Comparison of ENCODE assay signal across 18 cellular contexts in the genomic region with DNA sequence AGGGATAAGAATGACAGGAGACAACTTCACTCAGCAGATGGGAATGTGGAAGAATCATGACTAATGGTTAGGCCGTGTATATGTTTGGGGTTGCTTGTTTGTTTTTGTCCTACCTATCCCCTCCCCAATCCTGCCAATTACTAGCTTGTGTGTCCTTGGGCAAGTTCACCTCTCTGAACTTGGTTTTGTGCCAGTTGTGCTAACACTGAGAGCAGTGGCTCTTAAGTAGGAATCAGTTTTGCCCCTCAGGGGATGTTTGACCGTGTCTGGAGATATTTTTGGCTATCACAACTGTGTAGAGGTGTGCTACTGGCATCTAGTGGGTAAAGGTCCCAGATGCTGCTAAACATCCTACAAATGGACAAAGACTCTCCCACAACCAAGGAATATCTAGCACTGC.
DNase-seq lines count a peak whose midpoint lies in the region; TF ChIP-seq lines count a peak whose summit lies in the region.
"Had no signal": no experiment of that assay in that cellular context is flagged by ENCODE, and none has a peak within 500 bp of the region (broad histone marks: within the 10 kb centered on the region; RNA-seq: fewer than 3 reads in every experiment).

No MANE protein-coding gene starts in this region.

- TF ChIP-seq CTCF in GM06990 (IDR thresholded peaks at IDR 0.05; ENCODE audit: insufficient read depth, low read length, poor library complexity, severe bottlenecking) (peak; percentile 7), liver (IDR thresholded peaks at IDR 0.05; ENCODE audit: low read depth, low read length, missing input control) (peak; percentile 36), hepatocyte (IDR thresholded peaks at IDR 0.05; ENCODE audit: poor library complexity) (no peak), prostate gland (IDR thresholded peaks at IDR 0.05) (no peak)

- TF ChIP-seq RAD21 in liver (IDR thresholded peaks at IDR 0.05) = peak; percentile 74 to 81

- H3K4me2 ChIP-seq in hepatocyte = no peak overlapping the region

- H3K36me3 ChIP-seq in GM06990 (ENCODE audit: control insufficient read depth, insufficient read depth, low read length) = no peaks in the 10 kb centered on the region
- H3K36me3 ChIP-seq in liver (ENCODE audit: control insufficient read depth in 4 of 4, insufficient read depth in 3 of 4, low read depth in 1 of 4, low read length in 3 of 4) = no peaks in the 10 kb centered on the region
- H3K36me3 ChIP-seq in hepatocyte (replicated peaks; ENCODE audit: insufficient read depth, low read depth) = no peaks in the 10 kb centered on the region
- no peaks in the 10 kb centered on the region for H3K36me3 ChIP-seq in prostate gland
- H3K36me3 ChIP-seq: ovary, thyroid gland had no signal

- DNase-seq in GM06990 (ENCODE audit: extremely low read depth, insufficient read length) (no peak), HT-29 (ENCODE audit: low spot score) (peak; percentile 18), T47D (ENCODE audit: low read depth in 1 of 2, low spot score in 1 of 2) (peak; percentile 2 to 71), hepatocyte (ENCODE audit: low spot score) (no peak), prostate gland (ENCODE audit: low spot score) (no peak), germinal center (ENCODE audit: low spot score) (no peak)
- DNase-seq: activated CD8-positive, alpha-beta memory T cell treated with anti-CD3 and anti-CD28 coated beads for 24 hours; effector memory CD4-positive, alpha-beta T cell; kidney; naive thymus-derived CD8-positive, alpha-beta T cell; NCI-H1694 treated with DMSO at 0.1 percent for 48 hours; NCI-H524; ovary; stimulated activated CD4-positive, alpha-beta T cell treated with anti-CD3 and anti-CD28 coated beads, Interleukin-1b, Interleukin-23, amount 100 ng/mL, for 48 hours; stimulated activated naive CD4-positive, alpha-beta T cell treated with Interleukin-2 at 50 U/mL for 16 hours had no signal

- H3K9me3 ChIP-seq in liver (ENCODE audit: control insufficient read depth in 4 of 4, low read length in 3 of 4) = no peaks in the 10 kb centered on the region
- H3K9me3 ChIP-seq in hepatocyte (ENCODE audit: low read depth) = no peaks in the 10 kb centered on the region
- no peaks in the 10 kb centered on the region for H3K9me3 ChIP-seq in prostate gland
- H3K9me3 ChIP-seq: ovary, thyroid gland had no signal

- no peak overlapping the region for H3K27ac ChIP-seq in liver (ENCODE audit: low read depth in 1 of 2, low read length in 2 of 2)
- no peak overlapping the region for H3K27ac ChIP-seq in hepatocyte
- H3K27ac ChIP-seq in prostate gland = no peak overlapping the region
- H3K27ac ChIP-seq: ovary, SK-N-MC, thyroid gland had no signal

- no peak overlapping the region for H3K9ac ChIP-seq in liver (ENCODE audit: low read depth in 1 of 2, low read length in 2 of 2)

- H3K9me2 ChIP-seq in hepatocyte (replicated peaks; ENCODE audit: insufficient read depth) = no peaks in the 10 kb centered on the region

- no peaks in the 10 kb centered on the region for H4K20me1 ChIP-seq in hepatocyte (ENCODE audit: insufficient read depth, poor library complexity, severe bottlenecking)

- no peak for TF ChIP-seq POLR2A in prostate gland (IDR thresholded peaks at IDR 0.05)

- intact Hi-C loops in prostate gland (cut with DNase I) = no loop called here

- H3K27me3 ChIP-seq in GM06990 (replicated peaks; ENCODE audit: control insufficient read depth, insufficient read depth, low read length) (no peaks in the 10 kb centered on the region), liver (ENCODE audit: control insufficient read depth in 4 of 4, insufficient read depth in 4 of 4, low read length in 3 of 4) (no peaks in the 10 kb centered on the region), hepatocyte (no peaks in the 10 kb centered on the region), prostate gland (replicated peaks; ENCODE audit: insufficient read depth) (no peaks in the 10 kb centered on the region)
- H3K27me3 ChIP-seq: ovary, thyroid gland had no signal

- H3K4me1 ChIP-seq in liver (ENCODE audit: control insufficient read depth in 4 of 4, insufficient read depth in 4 of 4, low read length in 3 of 4) = no peaks in the 10 kb centered on the region
- H3K4me1 ChIP-seq in hepatocyte (ENCODE audit: insufficient read depth) = no peaks in the 10 kb centered on the region
- H3K4me1 ChIP-seq in prostate gland (replicated peaks) = no peaks in the 10 kb centered on the region
- H3K4me1 ChIP-seq: thyroid gland had no signal

- no peak overlapping the region for H2AFZ ChIP-seq in hepatocyte

- H3K4me3 ChIP-seq in GM06990 (replicated peaks; ENCODE audit: low read depth, low read length) = no peak overlapping the region
- H3K4me3 ChIP-seq in liver (ENCODE audit: low read depth in 1 of 3, low read length in 3 of 3) = no peak overlapping the region
- H3K4me3 ChIP-seq in hepatocyte = no peak overlapping the region
- H3K4me3 ChIP-seq in prostate gland = no peak overlapping the region
- H3K4me3 ChIP-seq: ovary, SK-N-MC, thyroid gland had no signal

- WGBS in liver = 19% methylated on average over 2 of the region's 2 CpGs
- WGBS in hepatocyte (ENCODE audit: low lambda C conversion rate, missing lambda C conversion rate) = 67% methylated on average over 2 of the region's 2 CpGs
- WGBS in prostate gland = 34% methylated on average over 2 of the region's 2 CpGs

- in situ Hi-C loops in T47D (cut with HindIII; ENCODE audit: low pct_unique_long_range_greater_than_20kb, low sequenced_read_pairs) = no loop called here

- no peaks in the 10 kb centered on the region for H3K79me2 ChIP-seq in hepatocyte

TF ChIP-seq in liver, 16 proteins besides CTCF, POLR2A, EP300 and RAD21:
- TF ChIP-seq, protein P1, sequence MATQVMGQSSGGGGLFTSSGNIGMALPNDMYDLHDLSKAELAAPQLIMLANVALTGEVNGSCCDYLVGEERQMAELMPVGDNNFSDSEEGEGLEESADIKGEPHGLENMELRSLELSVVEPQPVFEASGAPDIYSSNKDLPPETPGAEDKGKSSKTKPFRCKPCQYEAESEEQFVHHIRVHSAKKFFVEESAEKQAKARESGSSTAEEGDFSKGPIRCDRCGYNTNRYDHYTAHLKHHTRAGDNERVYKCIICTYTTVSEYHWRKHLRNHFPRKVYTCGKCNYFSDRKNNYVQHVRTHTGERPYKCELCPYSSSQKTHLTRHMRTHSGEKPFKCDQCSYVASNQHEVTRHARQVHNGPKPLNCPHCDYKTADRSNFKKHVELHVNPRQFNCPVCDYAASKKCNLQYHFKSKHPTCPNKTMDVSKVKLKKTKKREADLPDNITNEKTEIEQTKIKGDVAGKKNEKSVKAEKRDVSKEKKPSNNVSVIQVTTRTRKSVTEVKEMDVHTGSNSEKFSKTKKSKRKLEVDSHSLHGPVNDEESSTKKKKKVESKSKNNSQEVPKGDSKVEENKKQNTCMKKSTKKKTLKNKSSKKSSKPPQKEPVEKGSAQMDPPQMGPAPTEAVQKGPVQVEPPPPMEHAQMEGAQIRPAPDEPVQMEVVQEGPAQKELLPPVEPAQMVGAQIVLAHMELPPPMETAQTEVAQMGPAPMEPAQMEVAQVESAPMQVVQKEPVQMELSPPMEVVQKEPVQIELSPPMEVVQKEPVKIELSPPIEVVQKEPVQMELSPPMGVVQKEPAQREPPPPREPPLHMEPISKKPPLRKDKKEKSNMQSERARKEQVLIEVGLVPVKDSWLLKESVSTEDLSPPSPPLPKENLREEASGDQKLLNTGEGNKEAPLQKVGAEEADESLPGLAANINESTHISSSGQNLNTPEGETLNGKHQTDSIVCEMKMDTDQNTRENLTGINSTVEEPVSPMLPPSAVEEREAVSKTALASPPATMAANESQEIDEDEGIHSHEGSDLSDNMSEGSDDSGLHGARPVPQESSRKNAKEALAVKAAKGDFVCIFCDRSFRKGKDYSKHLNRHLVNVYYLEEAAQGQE (IDR thresholded peaks at IDR 0.05) = no peak
- TF ChIP-seq HNF4A (conservative IDR thresholded peaks at IDR 0.05) (no peak), JUND (IDR thresholded peaks at IDR 0.05) (no peak), YY1 (IDR thresholded peaks at IDR 0.05) (no peak), ATF3 (IDR thresholded peaks at IDR 0.05) (no peak), MAX (IDR thresholded peaks at IDR 0.05) (no peak), TAF1 (conservative IDR thresholded peaks at IDR 0.05) (no peak), NR2F2 (IDR thresholded peaks at IDR 0.05) (no peak)
TF ChIP-seq in liver: peak in this region for 0.

Comparison
In these comparisons a context has a peak if more than half of its experiments do, and no peak if none do; other contexts are left out.
1. DNase-seq: peak in HT-29 (single experiment) and T47D (2 of 2); none in GM06990 (single experiment), hepatocyte (single experiment), prostate gland (single experiment) and germinal center (single experiment).
2. CTCF ChIP-seq: peak in GM06990 (single experiment) and liver (single experiment); none in hepatocyte (single experiment) and prostate gland (0 of 4).